ENCODE assay signal across 8 cellular contexts in genomic region chr16:19717781-19718623, GRCh38. TPM values are rescaled to one million over a fixed set of nuclear protein-coding genes. Genes with fewer than 3 reads are reported as not detected.
DNase-seq lines count a peak whose midpoint lies in the region; ATAC-seq, FAIRE-seq and TF ChIP-seq lines count a peak whose summit lies in the region.

A gene with protein sequence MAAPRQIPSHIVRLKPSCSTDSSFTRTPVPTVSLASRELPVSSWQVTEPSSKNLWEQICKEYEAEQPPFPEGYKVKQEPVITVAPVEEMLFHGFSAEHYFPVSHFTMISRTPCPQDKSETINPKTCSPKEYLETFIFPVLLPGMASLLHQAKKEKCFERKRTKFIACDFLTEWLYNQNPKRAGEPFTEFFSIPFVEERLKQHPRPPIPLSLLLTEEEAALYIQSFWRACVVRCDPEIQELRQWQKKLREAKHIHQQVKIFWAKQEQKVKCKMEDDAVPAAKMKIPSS (plus strand): TSS chr16:19718271. CDS start chr16:19718307, 36 bp downstream.
Gene KNOP1 (minus strand): TSS chr16:19718227. CDS start chr16:19715035, 3,192 bp downstream.

- H3K27me3 ChIP-seq in ascending aorta (no peaks in the 10 kb centered on the region), right cardiac atrium (ENCODE audit: control insufficient read depth, insufficient read depth) (no peaks in the 10 kb centered on the region)

- in situ Hi-C loops in GM13977 (cut with MboI; ENCODE audit: low pct_unique_long_range_greater_than_20kb, low sequenced_read_pairs, unreplicated experiment): no loop called here

- DNase-seq in GM13977 (ENCODE audit: low spot score) (peak; percentile 97), NCI-H128 (lab: John Stamatoyannopoulos, UW; ENCODE audit: unreplicated experiment) (peak; percentile 61), T-helper 2 cell (peak; percentile 78 to 93 (median 86)), ascending aorta (ENCODE audit: low spot score in 2 of 2) (peak; percentile 48 to 95), right cardiac atrium (peak; percentile 93 to 97 (median 96)), pulmonary artery endothelial cell (ENCODE audit: low read depth, low spot score) (peak; percentile 63), urothelium cell line (ENCODE audit: low spot score) (peak; percentile 93)

- intact Hi-C loops in ascending aorta (cut with DNase I): loop anchor here (1.0 to 5.0 kb wide), 6 partner anchors 39 to 651 kb away; partner anchors contain the start of genes CCP110, COQ7, GDE1 and GPRC5B
- intact Hi-C loops in right cardiac atrium (cut with DNase I): loop anchor here in 3 of 4 donors (5.0 to 10.0 kb wide), 3 partner anchors 157 to 169 kb away; partner anchors contain the start of gene GPRC5B (in 1 of the 3)

- peaks cover 0 to 12% of the 10 kb centered on the region in 2 donors for H3K4me1 ChIP-seq in ascending aorta
- peaks cover 4% of the 10 kb centered on the region for H3K4me1 ChIP-seq in right cardiac atrium (ENCODE audit: control insufficient read depth, insufficient read depth, low read length)

- peaks cover 4 to 11% of the 10 kb centered on the region in 2 donors for H3K36me3 ChIP-seq in ascending aorta

- no peak for FAIRE-seq in urothelium cell line (lab: Jason Lieb, UNC)

- under 1% methylated on average over 88 of the region's 88 CpGs for WGBS in right cardiac atrium

- peak within 1 kb of the TSS; percentile 89 to 90 for H3K4me3 ChIP-seq in ascending aorta
- peak within 1 kb of the TSS; percentile 68 for H3K4me3 ChIP-seq in right cardiac atrium (ENCODE audit: low read length)

- H3K27ac ChIP-seq in ascending aorta (peak within 1 kb of the TSS; percentile 46 to 80), right cardiac atrium (ENCODE audit: low read length) (peak within 1 kb of the TSS; percentile 59)

- no peak for TF ChIP-seq CTCF in GM13977 (IDR thresholded peaks at IDR 0.05; ENCODE audit: extremely low read depth, insufficient read depth, missing control alignments)
- peak in 1 of 3 experiments; percentile 2 for TF ChIP-seq CTCF in ascending aorta (IDR thresholded peaks at IDR 0.05)

- no peaks in the 10 kb centered on the region for H3K9me3 ChIP-seq in ascending aorta
- no peaks in the 10 kb centered on the region for H3K9me3 ChIP-seq in right cardiac atrium (ENCODE audit: control insufficient read depth, low read length)

- ATAC-seq in HG02759 (IDR thresholded peaks at IDR 0.05; ENCODE audit: unreplicated experiment) (peak; percentile 98), right cardiac atrium (peak; percentile 97)

RNA-seq across cellular contexts. Expression of the first gene that starts in this region (rescaled TPM):
- total RNA-seq in ascending aorta: not detected
- total RNA-seq in right cardiac atrium: 1 to 10 TPM; 5.1 to 8.3 (median 6.4) TPM
- 5.1 TPM for polyA plus RNA-seq in right cardiac atrium
- total RNA-seq in pulmonary artery endothelial cell: 9.2 and 10.8 TPM in 2 replicates

RNA-seq across cellular contexts. Expression of gene KNOP1, which starts in this region (rescaled TPM):
- total RNA-seq in ascending aorta (2.4 TPM), right cardiac atrium (1 to 10 TPM; 6.1 to 9.2 (median 7.9) TPM), pulmonary artery endothelial cell (18.3 and 20.8 TPM in 2 replicates)
- 12.5 TPM for polyA plus RNA-seq in right cardiac atrium

Comparison
In these comparisons a context has a peak if more than half of its experiments do, and no peak if none do; other contexts are left out.
1. Peak in every context shown above with its lines: DNase-seq, ATAC-seq, H3K4me3 ChIP-seq and H3K27ac ChIP-seq.